14 cellular contexts compared by ENCODE assay signal in the genomic region with DNA sequence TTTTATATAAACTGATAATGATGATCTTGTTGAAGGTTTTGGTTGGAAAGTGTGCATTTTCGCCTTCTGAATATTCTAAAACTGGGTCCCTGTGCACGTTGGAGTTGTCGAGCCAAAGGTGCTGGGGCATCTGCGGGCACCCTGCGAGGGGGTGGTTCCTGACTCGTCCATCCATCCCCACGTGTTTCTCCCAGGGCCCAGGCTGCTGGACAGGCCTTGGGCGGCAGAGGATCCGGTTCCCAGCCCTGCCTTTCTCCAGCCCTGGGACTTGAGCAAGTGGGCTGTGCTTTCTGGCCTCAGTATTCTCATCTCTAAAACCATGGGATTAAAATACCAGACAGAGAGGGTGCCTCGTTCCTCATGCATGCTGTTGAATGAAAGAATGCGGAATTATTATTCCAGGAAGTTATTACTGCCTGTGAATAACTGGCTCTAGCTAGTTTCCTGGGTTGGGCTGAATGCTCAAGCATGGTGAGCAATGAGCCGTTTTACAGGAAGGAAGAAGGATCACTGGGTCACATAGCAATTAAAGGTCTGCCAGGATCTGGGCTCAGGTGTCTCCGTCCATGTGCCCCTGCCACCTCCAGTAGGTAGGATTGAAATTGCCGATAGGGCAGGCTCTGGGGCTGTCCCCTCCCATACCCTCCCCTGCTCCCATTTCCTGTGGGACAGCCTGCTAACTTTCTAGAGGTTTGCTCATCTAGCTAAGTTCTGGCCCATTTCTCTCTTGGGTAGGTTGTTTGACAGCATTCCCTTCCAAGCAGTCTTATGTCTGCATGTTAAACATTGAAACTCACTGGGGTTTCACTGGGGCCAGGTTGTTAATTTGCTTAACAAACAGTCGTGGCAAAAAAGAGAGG.
DNase-seq lines count a peak whose midpoint lies in the region; ATAC-seq and TF ChIP-seq lines count a peak whose summit lies in the region.
"Had no signal": no experiment of that assay in that cellular context is flagged by ENCODE, and none has a peak within 500 bp of the region (broad histone marks: within the 10 kb centered on the region; RNA-seq: fewer than 3 reads in every experiment).

No MANE protein-coding gene starts in this region.

- H3K9me3 ChIP-seq in SJCRH30 (replicated peaks) (no peaks in the 10 kb centered on the region), neuron (ENCODE audit: low read length) (no peaks in the 10 kb centered on the region)
- H3K9me3 ChIP-seq: BE2C had no signal

- no peaks in the 10 kb centered on the region for H3K9me3 Mint-ChIP-seq in stimulated activated naive B cell treated with anti-CD40 and anti-IgM and Interleukin-4, amounts not matched to agents 10 μg/mL and 1 μg/mL and 100 μg/mL, for 72 hours
- H3K9me3 Mint-ChIP-seq: activated naive CD8-positive, alpha-beta T cell treated with anti-CD3 and anti-CD28 coated beads, Interleukin-2, amount 50 U/mL, for 24 hours; T-cell had no signal

- H2AFZ ChIP-seq in neuron (ENCODE audit: low read depth, low read length): peak overlapping the region; percentile 36

- H3K4me1 ChIP-seq in SJCRH30: peaks cover 20% of the 10 kb centered on the region
- H3K4me1 ChIP-seq in neuron (ENCODE audit: insufficient read depth, low read length): peaks cover 19% of the 10 kb centered on the region

- H3K27me3 ChIP-seq in SJCRH30: no peaks in the 10 kb centered on the region
- no peaks in the 10 kb centered on the region for H3K27me3 ChIP-seq in neuron (ENCODE audit: insufficient read depth, low read length)
- H3K27me3 ChIP-seq: BE2C had no signal

- H3K36me3 ChIP-seq in SJCRH30 (no peaks in the 10 kb centered on the region), neuron (ENCODE audit: insufficient read depth, low read length) (no peaks in the 10 kb centered on the region)
- H3K36me3 ChIP-seq: BE2C had no signal

- in situ Hi-C loops in Caki2 (cut with HindIII; ENCODE audit: low pct_unique_long_range_greater_than_20kb, low sequenced_read_pairs): no loop called here

- no peaks in the 10 kb centered on the region for H3K27me3 Mint-ChIP-seq in stimulated activated naive B cell treated with anti-CD40 and anti-IgM and Interleukin-4, amounts not matched to agents 10 μg/mL and 1 μg/mL and 100 μg/mL, for 72 hours

- H3K4me3 ChIP-seq in SJCRH30 (peak overlapping the region; percentile 6; the same call in 1 of the 2 replicates), fibroblast of the aortic adventitia (ENCODE audit: low read depth, low read length) (no peak overlapping the region), neuron (ENCODE audit: low read length) (peak overlapping the region; percentile 4)

- DNase-seq in Caki2 (ENCODE audit: low read depth) (peak; percentile 6), SJCRH30 (peak in 1 of 2 experiments; percentile 32), fibroblast of the aortic adventitia (ENCODE audit: low read depth) (peak; percentile 2), NCI-H748 treated with DMSO at 0.1 percent for 48 hours (lab: John Stamatoyannopoulos, UW) (no peak), LoVo (ENCODE audit: low spot score) (no peak)
- DNase-seq in stimulated activated naive B cell treated with anti-CD40 and anti-IgM and Interleukin-4, amounts not matched to agents 10 μg/mL and 1 μg/mL and 100 μg/mL, for 72 hours: no peak
- DNase-seq: activated CD4-positive, alpha-beta T cell treated with anti-CD3 and anti-CD28 coated beads, Interleukin-2, amount 50 U/mL, for 48 hours; activated naive CD8-positive, alpha-beta T cell treated with anti-CD3 and anti-CD28 coated beads, Interleukin-2, amount 50 U/mL, for 24 hours; left ventricle myocardium superior; NCI-H774 had no signal

- no peak overlapping the region for H3K4me3 Mint-ChIP-seq in stimulated activated naive B cell treated with anti-CD40 and anti-IgM and Interleukin-4, amounts not matched to agents 10 μg/mL and 1 μg/mL and 100 μg/mL, for 72 hours
- H3K4me3 Mint-ChIP-seq: activated naive CD8-positive, alpha-beta T cell treated with anti-CD3 and anti-CD28 coated beads, Interleukin-2, amount 50 U/mL, for 24 hours; T-cell had no signal

- H3K36me3 Mint-ChIP-seq in stimulated activated naive B cell treated with anti-CD40 and anti-IgM and Interleukin-4, amounts not matched to agents 10 μg/mL and 1 μg/mL and 100 μg/mL, for 72 hours: no peaks in the 10 kb centered on the region
- H3K36me3 Mint-ChIP-seq: T-cell had no signal

- peaks cover 0 to 2% of the 10 kb centered on the region in 2 donors for H3K4me1 Mint-ChIP-seq in stimulated activated naive B cell treated with anti-CD40 and anti-IgM and Interleukin-4, amounts not matched to agents 10 μg/mL and 1 μg/mL and 100 μg/mL, for 72 hours
- H3K4me1 Mint-ChIP-seq: activated naive CD8-positive, alpha-beta T cell treated with anti-CD3 and anti-CD28 coated beads, Interleukin-2, amount 50 U/mL, for 24 hours had no signal

- no peak for ATAC-seq in HG03196 (IDR thresholded peaks at IDR 0.05; ENCODE audit: unreplicated experiment)
- no peak for ATAC-seq in stimulated activated naive B cell treated with anti-CD40 and anti-IgM and Interleukin-4, amounts not matched to agents 10 μg/mL and 1 μg/mL and 100 μg/mL, for 72 hours (replicated peaks)
- ATAC-seq: activated naive CD8-positive, alpha-beta T cell treated with anti-CD3 and anti-CD28 coated beads, Interleukin-2, amount 50 U/mL, for 24 hours; left ventricle myocardium superior; T-cell had no signal

- no peak for TF ChIP-seq CTCF in fibroblast of the aortic adventitia (IDR thresholded peaks at IDR 0.05; ENCODE audit: insufficient read depth, low read length)

- peak overlapping the region; percentile 94 for H3K27ac ChIP-seq in SJCRH30

- H3K27ac Mint-ChIP-seq in stimulated activated naive B cell treated with anti-CD40 and anti-IgM and Interleukin-4, amounts not matched to agents 10 μg/mL and 1 μg/mL and 100 μg/mL, for 72 hours: no peak overlapping the region
- H3K27ac Mint-ChIP-seq: activated naive CD8-positive, alpha-beta T cell treated with anti-CD3 and anti-CD28 coated beads, Interleukin-2, amount 50 U/mL, for 24 hours; T-cell had no signal

Comparison
In these comparisons a context has a peak if more than half of its experiments do, and no peak if none do; other contexts are left out.
1. DNase-seq: peak in Caki2 (single experiment) and fibroblast of the aortic adventitia (single experiment); none in NCI-H748 treated with DMSO at 0.1 percent for 48 hours (single experiment), LoVo (single experiment) and stimulated activated naive B cell treated with anti-CD40 and anti-IgM and Interleukin-4, amounts not matched to agents 10 μg/mL and 1 μg/mL and 100 μg/mL, for 72 hours (single experiment).